ENCODE assay signal across 19 cellular contexts in genomic region chr7:22352812-22353340, GRCh38. TPM values are rescaled to one million over a fixed set of nuclear protein-coding genes. Genes with fewer than 3 reads are reported as not detected.
A peak's percentile ranks its signal among the peaks of the same experiment; 100 is the strongest.
DNase-seq lines count a peak whose midpoint lies in the region; ATAC-seq, FAIRE-seq and TF ChIP-seq lines count a peak whose summit lies in the region.
"Had no signal": no experiment of that assay in that cellular context is flagged by ENCODE, and none has a peak within 500 bp of the region (broad histone marks: within the 10 kb centered on the region; RNA-seq: fewer than 3 reads in every experiment).

No MANE protein-coding gene starts in this region.

- H3K27me3 ChIP-seq in HepG2 (ENCODE audit: control insufficient read depth in 1 of 2, insufficient read depth in 2 of 2, low read length in 2 of 2), result peaks cover 0 to 3% of the 10 kb centered on the region in 2 experiments; a peak in 1 of 5 replicates
- H3K27me3 ChIP-seq in right lobe of liver, result no peaks in the 10 kb centered on the region
- H3K27me3 ChIP-seq in IMR-90 (ENCODE audit: control insufficient read depth, insufficient read depth, low read length), result peaks cover 14% of the 10 kb centered on the region
- H3K27me3 ChIP-seq in OCI-LY1 (ENCODE audit: insufficient read depth, low read length), result no peaks in the 10 kb centered on the region
- peaks cover 15% of the 10 kb centered on the region for H3K27me3 ChIP-seq in H7 (ENCODE audit: control insufficient read depth, insufficient read depth, low read length)
- H3K27me3 ChIP-seq: BLaER1 had no signal

- no peak overlapping the region for H4K8ac ChIP-seq in IMR-90 (ENCODE audit: low read depth in 2 of 2, low read length in 2 of 2)

- WGBS in HepG2 (ENCODE audit: low lambda C conversion rate), result 94% methylated on average over 5 of the region's 5 CpGs
- WGBS in right lobe of liver (ENCODE audit: insufficient coverage, low coverage, low lambda C conversion rate, missing lambda C conversion rate), result 85% methylated on average over 5 of the region's 5 CpGs
- WGBS in IMR-90 (ENCODE audit: extremely low coverage in 2 of 2, insufficient read length in 1 of 2), 2 experiments, result 50% methylated on average over 1 of the region's 5 CpGs; no CpG with 5 or more reads in 1 of the 2 experiments

- TF ChIP-seq POLR2A in HepG2 (IDR thresholded peaks at IDR 0.05; ENCODE audit: insufficient read depth in 1 of 2, low read depth in 2 of 2, low read length in 2 of 2), result no peak
- TF ChIP-seq POLR2A in right lobe of liver (IDR thresholded peaks at IDR 0.05), result no peak
- TF ChIP-seq POLR2A in IMR-90 (IDR thresholded peaks at IDR 0.05; ENCODE audit: low read depth, low read length), result no peak

- H3K9ac ChIP-seq in HepG2 (ENCODE audit: insufficient read depth, low read depth, low read length) (no peak overlapping the region), IMR-90 (ENCODE audit: low read depth, low read length) (no peak overlapping the region), OCI-LY1 (ENCODE audit: low read length) (no peak overlapping the region)
- H3K9ac ChIP-seq: BLaER1 had no signal

- H3K4me3 Mint-ChIP-seq in endothelial cell (ENCODE audit: unreplicated experiment), result peak overlapping the region; percentile 19
- H3K4me3 Mint-ChIP-seq: CD8-positive, alpha-beta memory T cell; GM23338; H9 had no signal

- TF ChIP-seq EP300 in HepG2 (IDR thresholded peaks at IDR 0.05; ENCODE audit: low read depth in 2 of 2, low read length in 2 of 2), result no peak
- no peak for TF ChIP-seq EP300 in HepG2 (CRISPR knock-in tag; IDR thresholded peaks at IDR 0.05; ENCODE audit: borderline replicate concordance)

- H3K9me1 ChIP-seq in IMR-90 (ENCODE audit: insufficient read depth, low read length), result no peaks in the 10 kb centered on the region

- peaks cover 27% of the 10 kb centered on the region for H3K36me3 Mint-ChIP-seq in endothelial cell (ENCODE audit: low read depth, unreplicated experiment)

- H3K27me3 Mint-ChIP-seq in endothelial cell (ENCODE audit: unreplicated experiment), result peaks cover 7% of the 10 kb centered on the region

- H3K18ac ChIP-seq in IMR-90 (ENCODE audit: low read depth, low read length), result no peak overlapping the region

- no peak overlapping the region for H4K5ac ChIP-seq in IMR-90 (ENCODE audit: low read depth, low read length)

- POLR2A ChIA-PET in HepG2 (lab: Yijun Ruan, JAX), result no interaction called here
- POLR2A ChIA-PET in IMR-90 (lab: Charles Lee; ENCODE audit: unreplicated experiment), result no interaction called here

- H4K91ac ChIP-seq in IMR-90 (ENCODE audit: insufficient read depth, low read depth, low read length), result no peak overlapping the region

- H2BK5ac ChIP-seq in IMR-90 (ENCODE audit: low read depth, low read length, poor library complexity, severe bottlenecking), result no peak overlapping the region

- H2AK9ac ChIP-seq in IMR-90 (replicated peaks; ENCODE audit: low read depth, low read length, poor library complexity), result no peak overlapping the region

- no peak overlapping the region for H3K4ac ChIP-seq in IMR-90 (ENCODE audit: low read depth, low read length)

- H3K9me3 ChIP-seq in HepG2 (ENCODE audit: low read length), result no peaks in the 10 kb centered on the region
- no peaks in the 10 kb centered on the region for H3K9me3 ChIP-seq in right lobe of liver
- H3K9me3 ChIP-seq in IMR-90 (ENCODE audit: control insufficient read depth, insufficient read depth, low read length), result peaks cover 2% of the 10 kb centered on the region; the same call in 1 of the 2 replicates
- H3K9me3 ChIP-seq in OCI-LY1 (ENCODE audit: low read length), result peaks cover 9% of the 10 kb centered on the region; the same call in 1 of the 2 replicates
- H3K9me3 ChIP-seq: Caco-2 had no signal

- H3K23ac ChIP-seq in IMR-90 (ENCODE audit: low read depth, low read length), result no peak overlapping the region

- H2BK15ac ChIP-seq in IMR-90 (ENCODE audit: low read depth, low read length), result no peak overlapping the region

- no peak for FAIRE-seq in HepG2 (lab: Jason Lieb, UNC)
- FAIRE-seq: HTR-8/SVneo had no signal

- H3K79me1 ChIP-seq in IMR-90 (ENCODE audit: low read depth in 1 of 2, low read length in 2 of 2), result no peaks in the 10 kb centered on the region

- ATAC-seq in HepG2 (no peak), right lobe of liver (no peak), IMR-90 (ENCODE audit: low read depth) (no peak), HG03442 (IDR thresholded peaks at IDR 0.05; ENCODE audit: unreplicated experiment) (no peak)
- ATAC-seq: GM23338 had no signal

- H3K9me2 ChIP-seq in OCI-LY1 (ENCODE audit: low read depth, low read length), result no peaks in the 10 kb centered on the region

- DNase-seq in HepG2 (ENCODE audit: low spot score) (no peak), right lobe of liver (no peak), IMR-90 (no peak), endothelial cell (ENCODE audit: low spot score) (no peak), NCI-H345 (lab: John Stamatoyannopoulos, UW) (no peak), H7 (no peak)
- DNase-seq: 8988T; AML-193; Caco-2; CD8-positive, alpha-beta memory T cell; DMS79; GDM1; H9; KBM-7 had no signal

- TF ChIP-seq CTCF in HepG2 (CRISPR knock-in tag; IDR thresholded peaks at IDR 0.05) (no peak), right lobe of liver (IDR thresholded peaks at IDR 0.05) (no peak), IMR-90 (conservative IDR thresholded peaks at IDR 0.05; ENCODE audit: low read depth, low read length) (no peak), OCI-LY1 (IDR thresholded peaks at IDR 0.05; ENCODE audit: low read length) (no peak), endothelial cell (IDR thresholded peaks at IDR 0.05; ENCODE audit: unreplicated experiment) (no peak)

- H2BK20ac ChIP-seq in IMR-90 (ENCODE audit: low read depth, low read length), result no peak overlapping the region

- no peak overlapping the region for H3K14ac ChIP-seq in IMR-90 (replicated peaks; ENCODE audit: low read depth, low read length)

- H3F3A ChIP-seq in OCI-LY1 (ENCODE audit: insufficient read depth, low read length), result no peaks in the 10 kb centered on the region

- H3K56ac ChIP-seq in IMR-90 (ENCODE audit: extremely low read depth, insufficient read depth, low read length), result no peak overlapping the region

- dilution Hi-C loops in IMR-90 (cut with HindIII; ENCODE audit: low sequenced_read_pairs, unreplicated experiment), result no loop called here

- H3K79me2 ChIP-seq in HepG2 (ENCODE audit: insufficient read depth, low read length) (peaks cover 85% of the 10 kb centered on the region), OCI-LY1 (ENCODE audit: insufficient read depth, low read length) (peaks cover 83% of the 10 kb centered on the region)

- intact Hi-C loops in HepG2 (cut with micrococcal nuclease; ENCODE audit: unreplicated experiment), result no loop called here
- intact Hi-C loops in right lobe of liver (cut with DNase I), result no loop called here
- intact Hi-C loops in IMR-90 (cut with micrococcal nuclease), result no loop called here

- H3K27ac ChIP-seq in HepG2 (ENCODE audit: extremely low read length, insufficient read depth, low read length), result no peak overlapping the region
- H3K27ac ChIP-seq in right lobe of liver, result no peak overlapping the region
- no peak overlapping the region for H3K27ac ChIP-seq in IMR-90 (ENCODE audit: insufficient read depth, low read length)
- no peak overlapping the region for H3K27ac ChIP-seq in OCI-LY1 (ENCODE audit: low read depth, low read length, poor library complexity, severe bottlenecking)
- H3K27ac ChIP-seq: BLaER1 had no signal

- H2AFZ ChIP-seq in HepG2 (ENCODE audit: low read length), result no peak overlapping the region
- no peak overlapping the region for H2AFZ ChIP-seq in IMR-90 (replicated peaks; ENCODE audit: low read length, poor library complexity)
- no peak overlapping the region for H2AFZ ChIP-seq in OCI-LY1 (ENCODE audit: low read length)
- H2AFZ ChIP-seq: GM23338 had no signal

- BruUV-seq in HepG2 (replicated peaks; lab: Mats Ljungman, UMichigan) (no TSS peak), IMR-90 (replicated peaks; lab: Mats Ljungman, UMichigan) (no TSS peak)

- no peak overlapping the region for H2AK5ac ChIP-seq in IMR-90 (ENCODE audit: low read depth, low read length)

- H3K4me1 ChIP-seq in HepG2 (ENCODE audit: insufficient read depth, low read length), result peaks cover 85% of the 10 kb centered on the region
- H3K4me1 ChIP-seq in right lobe of liver, result peaks cover 0 to 24% (median 2%) of the 10 kb centered on the region in 4 donors
- no peaks in the 10 kb centered on the region for H3K4me1 ChIP-seq in IMR-90 (ENCODE audit: control insufficient read depth, insufficient read depth, low read length)
- peaks cover 53% of the 10 kb centered on the region for H3K4me1 ChIP-seq in OCI-LY1 (ENCODE audit: insufficient read depth, low read length, severe bottlenecking)

- no peak overlapping the region for H3K27ac Mint-ChIP-seq in endothelial cell (ENCODE audit: unreplicated experiment)
- H3K27ac Mint-ChIP-seq: CD8-positive, alpha-beta memory T cell; GM23338; H9 had no signal

- H3K36me3 ChIP-seq in HepG2 (replicated peaks in 1 of 2; ENCODE audit: control insufficient read depth in 1 of 2, insufficient read depth in 2 of 2, low read length in 2 of 2), result peaks cover 0 to 4% of the 10 kb centered on the region in 2 experiments; a peak in 1 of 5 replicates
- no peaks in the 10 kb centered on the region for H3K36me3 ChIP-seq in right lobe of liver
- no peaks in the 10 kb centered on the region for H3K36me3 ChIP-seq in IMR-90 (ENCODE audit: control insufficient read depth, insufficient read depth, low read length)
- peaks cover 35% of the 10 kb centered on the region for H3K36me3 ChIP-seq in OCI-LY1 (ENCODE audit: insufficient read depth, low read length)
- H3K36me3 ChIP-seq in H7 (replicated peaks; ENCODE audit: control insufficient read depth, insufficient read depth, low read length), result no peaks in the 10 kb centered on the region

- CTCF ChIA-PET in HepG2 (lab: Yijun Ruan, JAX; ENCODE audit: low intra/inter-chr PET ratio, low total read pairs) (no interaction called here), IMR-90 (lab: Yijun Ruan, JAX) (no interaction called here)

- no peak overlapping the region for H2BK120ac ChIP-seq in IMR-90 (ENCODE audit: low read depth, low read length)

- peaks cover 3% of the 10 kb centered on the region for H3K9me3 Mint-ChIP-seq in endothelial cell (ENCODE audit: unreplicated experiment)

- in situ Hi-C loops in HepG2 (cut with HindIII; ENCODE audit: extremely low pct_ligation_motif_present, low pct_unique_long_range_greater_than_20kb) (loop anchor here (5.0 kb wide), 1 partner anchor 89 kb away; no protein-coding TSS in a partner anchor), IMR-90 (cut with MboI; ENCODE audit: low sequenced_read_pairs) (no loop called here)

- TF ChIP-seq RAD21 in HepG2 (CRISPR knock-in tag; IDR thresholded peaks at IDR 0.05) (no peak), IMR-90 (IDR thresholded peaks at IDR 0.05; ENCODE audit: low read length) (no peak)

- H3K4me3 ChIP-seq in HepG2 (replicated peaks in 1 of 3; ENCODE audit: insufficient read depth in 1 of 3, low read depth in 2 of 3, low read length in 3 of 3) (peak overlapping the region in 1 of 3 experiments; percentile 8; a peak in 1 of 6 replicates), right lobe of liver (no peak overlapping the region), IMR-90 (ENCODE audit: insufficient read depth, low read depth, low read length) (no peak overlapping the region), OCI-LY1 (ENCODE audit: low read depth, low read length, poor library complexity, severe bottlenecking) (no peak overlapping the region), H7 (ENCODE audit: insufficient read depth, low read depth, low read length) (no peak overlapping the region)
- H3K4me3 ChIP-seq: BLaER1, GM23338 had no signal

- peak overlapping the region; percentile 71 for H3K4me2 ChIP-seq in HepG2 (ENCODE audit: low read depth, low read length)
- H3K4me2 ChIP-seq in IMR-90 (ENCODE audit: low read depth, low read length), result no peak overlapping the region
- 0 out of 2 replicates have a peak overlapping the region, but pooled peaks have one; percentile 32 for H3K4me2 ChIP-seq in OCI-LY1 (ENCODE audit: low read length)
- H3K4me2 ChIP-seq: BLaER1, GM23338 had no signal

- peaks cover 44% of the 10 kb centered on the region for H3K4me1 Mint-ChIP-seq in endothelial cell (ENCODE audit: unreplicated experiment)

- peaks cover 17% of the 10 kb centered on the region; the same call in 1 of the 2 replicates for H4K20me1 ChIP-seq in HepG2 (ENCODE audit: insufficient read depth, low read length)
- no peaks in the 10 kb centered on the region for H4K20me1 ChIP-seq in IMR-90 (ENCODE audit: insufficient read depth, low read length)
- H4K20me1 ChIP-seq in OCI-LY1 (ENCODE audit: insufficient read depth, low read length), result no peaks in the 10 kb centered on the region
- H4K20me1 ChIP-seq: BLaER1 had no signal

RNA-seq across cellular contexts. Expression of gene RAPGEF5, which starts 4.1 kb away (rescaled TPM):
- total RNA-seq in HepG2 (2016; rRNA removed; fragmentation: Illumina TruSeq; extraction: Trizol), result 14.2 and 23.4 TPM in 2 replicates
- 38.2 and 53.3 TPM in 2 replicates for total RNA-seq in HepG2 (2016; cell fraction: cytosol; rRNA removed; fragmentation: Illumina TruSeq; extraction: Trizol; ENCODE audit: low read depth)
- 13.2 and 22.4 TPM in 2 replicates for total RNA-seq in HepG2 (2016; cell fraction: insoluble cytoplasmic fraction; rRNA removed; fragmentation: Illumina TruSeq; extraction: Trizol)
- total RNA-seq in HepG2 (2016; cell fraction: membrane; rRNA removed; fragmentation: Illumina TruSeq; extraction: Trizol), result 12.4 and 13.4 TPM in 2 replicates
- total RNA-seq in HepG2 (2016; cell fraction: nucleus; rRNA removed; fragmentation: Illumina TruSeq; extraction: Trizol), result 71.0 and 73.9 TPM in 2 replicates
- polyA plus RNA-seq in HepG2 (2011; rRNA removed), result 17.1 and 22.1 TPM in 2 replicates
- polyA plus RNA-seq in HepG2 (2011; cell fraction: cytosol; rRNA removed), result 5.9 and 10.7 TPM in 2 replicates
- 46.0 and 51.6 TPM in 2 replicates for polyA plus RNA-seq in HepG2 (2011; cell fraction: nucleus; rRNA removed)
- polyA plus RNA-seq in HepG2 (2012), result 17.5 and 19.8 TPM in 2 replicates
- 0.33 and 0.40 TPM in 2 replicates for polyA plus RNA-seq in HepG2 (2016; cell fraction: cytosol; fragmentation: Illumina TruSeq; extraction: Trizol; ENCODE audit: low read depth)
- 6.6 and 6.7 TPM in 2 replicates for polyA plus RNA-seq in HepG2 (2016; cell fraction: insoluble cytoplasmic fraction; fragmentation: Illumina TruSeq; extraction: Trizol; ENCODE audit: low read depth)
- polyA plus RNA-seq in HepG2 (2016; cell fraction: membrane; fragmentation: Illumina TruSeq; extraction: Trizol; ENCODE audit: low read depth), result 1.1 and 1.5 TPM in 2 replicates
- 16.3 and 19.9 TPM in 2 replicates for polyA plus RNA-seq in HepG2 (2016; cell fraction: nucleus; fragmentation: Illumina TruSeq; extraction: Trizol; ENCODE audit: insufficient read depth, low read depth)
- polyA minus RNA-seq in HepG2 (2011; rRNA and poly(A)+ RNA removed; ENCODE audit: low replicate concordance), result 0.12 and 96.5 TPM in 2 replicates
- polyA minus RNA-seq in HepG2 (2011; cell fraction: cytosol; rRNA and poly(A)+ RNA removed), result 28.1 and 39.1 TPM in 2 replicates
- polyA minus RNA-seq in HepG2 (2011; cell fraction: nucleus; rRNA and poly(A)+ RNA removed), result 471 and 523 TPM in 2 replicates
- total RNA-seq in right lobe of liver, result 10 to 100 TPM; 15.5 to 56.4 (median 27.1) TPM
- total RNA-seq in IMR-90 (2012; rRNA removed), result 0.18 and 0.28 TPM in 2 replicates
- polyA plus RNA-seq in IMR-90 (2012; rRNA removed), result 0.05 and 0.09 TPM in 2 replicates
- 0.01 and 0.02 TPM in 2 replicates for polyA plus RNA-seq in IMR-90 (2012; cell fraction: cytosol; rRNA removed)
- 0.01 and 0.05 TPM in 2 replicates for polyA plus RNA-seq in IMR-90 (2012; cell fraction: nucleus; rRNA removed; ENCODE audit: low replicate concordance)
- 135 TPM for total RNA-seq in endothelial cell (ENCODE audit: unreplicated experiment)
- 4.2 and 5.5 TPM in 2 replicates for total RNA-seq in H7 (2014; rRNA removed; shearing (Covaris generic))
